Comparison of ENCODE assay signal across 8 cellular contexts in the genomic region with DNA sequence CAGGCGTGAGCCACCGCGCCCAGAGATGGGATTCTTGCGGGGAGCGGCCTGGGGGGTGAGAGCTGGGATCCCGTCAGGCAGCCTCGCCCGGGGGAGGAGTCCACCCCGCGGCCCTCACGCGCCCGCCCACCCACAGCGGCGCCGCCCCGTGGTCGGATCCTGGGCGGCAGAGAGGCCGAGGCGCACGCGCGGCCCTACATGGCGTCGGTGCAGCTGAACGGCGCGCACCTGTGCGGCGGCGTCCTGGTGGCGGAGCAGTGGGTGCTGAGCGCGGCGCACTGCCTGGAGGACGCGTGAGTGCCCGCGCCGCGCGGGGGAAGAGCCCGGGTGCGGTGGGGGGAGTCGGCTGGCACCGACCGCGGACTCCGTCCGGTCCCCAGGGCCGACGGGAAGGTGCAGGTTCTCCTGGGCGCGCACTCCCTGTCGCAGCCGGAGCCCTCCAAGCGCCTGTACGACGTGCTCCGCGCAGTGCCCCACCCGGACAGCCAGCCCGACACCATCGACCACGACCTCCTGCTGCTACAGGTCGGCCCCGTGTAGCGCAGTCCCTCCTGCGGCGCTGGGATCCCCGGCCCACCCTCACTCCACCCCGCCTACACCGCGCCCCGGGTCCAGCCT.
DNase-seq lines count a peak whose midpoint lies in the region; TF ChIP-seq lines count a peak whose summit lies in the region.

No MANE protein-coding gene starts in this region.

- no peak overlapping the region for H3K27ac ChIP-seq in parathyroid adenoma

- no peaks in the 10 kb centered on the region for H3K9me3 ChIP-seq in parathyroid adenoma (ENCODE audit: control insufficient read depth, low read length)

- no peaks in the 10 kb centered on the region for H3K79me2 ChIP-seq in parathyroid adenoma

- TF ChIP-seq CTCF in GM12874 (IDR thresholded peaks at IDR 0.05; ENCODE audit: insufficient read depth, low read depth, low read length) (0 out of 2 replicates have a peak, but pooled peaks have one; percentile 18), parathyroid adenoma (IDR thresholded peaks at IDR 0.05) (peak; percentile 15)

- no peaks in the 10 kb centered on the region for H3K4me1 ChIP-seq in parathyroid adenoma

- H3K36me3 ChIP-seq in parathyroid adenoma (ENCODE audit: control insufficient read depth, insufficient read depth, low read length) = no peaks in the 10 kb centered on the region

- H3K27me3 ChIP-seq in parathyroid adenoma (ENCODE audit: control insufficient read depth, insufficient read depth, low read length) = no peaks in the 10 kb centered on the region

- H2AFZ ChIP-seq in parathyroid adenoma = peak overlapping the region; percentile 77

- DNase-seq in 8988T (peak; percentile 96), NCI-H774 (lab: John Stamatoyannopoulos, UW) (peak; percentile 81), fibroblast of the conjunctiva (ENCODE audit: low read depth) (peak; percentile 41), NCI-H510A treated with DMSO at 0.1 percent for 48 hours (lab: John Stamatoyannopoulos, UW) (no peak), Ammon's horn (ENCODE audit: low spot score) (no peak)
- DNase-seq in activated T-cell treated with anti-CD3 and anti-CD28 coated beads, Interleukin-2, amount 50 U/mL, for 48 hours = peak; percentile 70 to 76

- peak overlapping the region; percentile 44 for H3K4me3 ChIP-seq in parathyroid adenoma (ENCODE audit: low read depth, low read length)

- peak overlapping the region; percentile 65 for H3K4me2 ChIP-seq in parathyroid adenoma (ENCODE audit: low read length)

- H3K9ac ChIP-seq in parathyroid adenoma = no peak overlapping the region

Comparison
In these comparisons a context has a peak if more than half of its experiments do, and no peak if none do; other contexts are left out.
1. DNase-seq: peak in 8988T (single experiment), NCI-H774 (single experiment), activated T-cell treated with anti-CD3 and anti-CD28 coated beads, Interleukin-2, amount 50 U/mL, for 48 hours (2 of 2) and fibroblast of the conjunctiva (single experiment); none in NCI-H510A treated with DMSO at 0.1 percent for 48 hours (single experiment) and Ammon's horn (single experiment).